8 cellular contexts compared by ENCODE assay signal in the genomic region with DNA sequence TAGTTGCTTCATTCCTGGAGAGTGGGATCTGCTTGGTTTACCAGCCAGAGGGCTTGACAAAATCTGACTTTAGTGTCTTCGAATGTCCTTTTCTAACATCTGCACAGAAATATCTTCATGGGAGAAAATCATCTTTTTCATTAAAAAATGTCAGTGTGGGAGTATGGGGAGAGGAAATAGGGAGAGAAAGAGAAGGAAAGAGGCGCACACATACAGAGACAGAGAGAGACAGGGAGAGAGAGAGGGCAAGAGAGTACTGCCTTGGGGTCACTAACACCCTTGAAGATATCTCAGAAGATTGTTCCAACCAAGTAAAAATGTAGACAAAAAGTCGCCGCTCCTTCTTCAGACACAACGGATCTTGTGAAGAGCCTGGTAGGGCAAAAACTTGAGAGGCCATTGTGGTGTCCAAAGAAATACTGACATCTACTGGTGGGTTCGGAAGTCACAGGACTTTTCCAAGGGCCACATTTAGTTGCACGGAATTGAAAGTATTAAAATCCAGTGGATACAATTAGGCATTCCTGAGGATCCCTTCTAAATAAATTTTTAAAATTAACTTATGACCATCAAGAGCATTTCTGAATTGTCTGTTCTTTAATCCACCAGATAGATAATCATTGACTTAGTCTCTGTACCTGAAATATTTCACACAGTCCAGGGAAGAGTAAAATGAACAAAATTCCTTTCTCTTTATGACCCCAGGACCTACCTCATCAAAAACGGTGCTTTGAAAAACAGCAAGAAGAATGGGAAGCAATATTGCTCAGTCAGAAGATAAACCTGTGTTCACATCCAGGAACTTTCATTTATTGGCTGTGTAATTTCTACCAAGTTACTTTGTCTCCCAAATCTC. TPM values are rescaled to one million over a fixed set of nuclear protein-coding genes. Genes with fewer than 3 reads are reported as not detected.
DNase-seq lines count a peak whose midpoint lies in the region; ATAC-seq, FAIRE-seq and TF ChIP-seq lines count a peak whose summit lies in the region.

No MANE protein-coding gene starts in this region.

- H3K4me3 ChIP-seq in endothelial cell of umbilical vein (replicated peaks in 1 of 3; ENCODE audit: insufficient read depth in 1 of 3, low read depth in 1 of 3, low read length in 3 of 3) (peak overlapping the region in 1 of 3 experiments; percentile 13), stomach (no peak overlapping the region)

- peak; percentile 75 for ATAC-seq in HG03066 (IDR thresholded peaks at IDR 0.05; ENCODE audit: low read depth, unreplicated experiment)
- ATAC-seq in activated CD8-positive, alpha-beta T cell treated with anti-CD3 and anti-CD28 coated beads for 36 hours = peak; percentile 86

- no peaks in the 10 kb centered on the region for H3K9me1 ChIP-seq in endothelial cell of umbilical vein (replicated peaks; ENCODE audit: control insufficient read depth, extremely low read depth, insufficient read depth, low read length)

- BruUV-seq in endothelial cell of umbilical vein (replicated peaks; lab: Mats Ljungman, UMichigan) = no TSS peak

- H3K9me3 Mint-ChIP-seq in activated CD8-positive, alpha-beta T cell treated with anti-CD3 and anti-CD28 coated beads for 36 hours = peaks cover 6% of the 10 kb centered on the region

- H3K27me3 ChIP-seq in endothelial cell of umbilical vein (ENCODE audit: control insufficient read depth in 2 of 2, insufficient read depth in 2 of 2, low read length in 2 of 2) (no peaks in the 10 kb centered on the region), stomach (no peaks in the 10 kb centered on the region)

- H4K20me1 ChIP-seq in endothelial cell of umbilical vein (replicated peaks; ENCODE audit: control insufficient read depth, extremely low read depth, insufficient read depth, low read length) = no peaks in the 10 kb centered on the region

- POLR2A ChIA-PET in activated CD8-positive, alpha-beta T cell treated with anti-CD3 and anti-CD28 coated beads for 36 hours (lab: Charles Lee) = no interaction called here
- POLR2A ChIA-PET in endothelial cell of umbilical vein (lab: Charles Lee) = interaction anchor here (1.1 kb wide), 1 partner anchor 28 kb away, joined by 3 read pairs; no protein-coding TSS in a partner anchor

- H3K79me2 ChIP-seq in endothelial cell of umbilical vein (ENCODE audit: control insufficient read depth, insufficient read depth, low read length) = no peaks in the 10 kb centered on the region

- peak; percentile 66 for DNase-seq in ACHN
- peak; percentile 49 for DNase-seq in NCI-H748 (lab: John Stamatoyannopoulos, UW; ENCODE audit: unreplicated experiment)
- peak; percentile 64 for DNase-seq in activated CD8-positive, alpha-beta T cell treated with anti-CD3 and anti-CD28 coated beads for 36 hours
- DNase-seq in endothelial cell of umbilical vein (ENCODE audit: low read depth, low spot score) = peak; percentile 80
- peak; percentile 74 for DNase-seq in mucosa of gallbladder (ENCODE audit: low spot score)
- DNase-seq in stomach = peak; percentile 36

- peak overlapping the region; percentile 48 for H3K4me2 ChIP-seq in endothelial cell of umbilical vein (ENCODE audit: insufficient read depth, low read length)

- no peaks in the 10 kb centered on the region for H3K36me3 ChIP-seq in endothelial cell of umbilical vein (ENCODE audit: control insufficient read depth in 2 of 2, extremely low read depth in 1 of 2, insufficient read depth in 2 of 2, low read length in 2 of 2)
- H3K36me3 ChIP-seq in stomach = no peaks in the 10 kb centered on the region

- no peaks in the 10 kb centered on the region for H3K36me3 Mint-ChIP-seq in activated CD8-positive, alpha-beta T cell treated with anti-CD3 and anti-CD28 coated beads for 36 hours (ENCODE audit: low read depth)

- peak overlapping the region; percentile 33 for H3K27ac ChIP-seq in endothelial cell of umbilical vein (ENCODE audit: insufficient read depth, low read depth, low read length)
- H3K27ac ChIP-seq in stomach = no peak overlapping the region

- 14 to 16% (median 15%) methylated on average over 8 of the region's 8 CpGs for WGBS in stomach, 5 donors

- CTCF ChIA-PET in activated CD8-positive, alpha-beta T cell treated with anti-CD3 and anti-CD28 coated beads for 36 hours (lab: Charles Lee) = interaction anchor here (0.7 to 3.0 kb wide), 32 partner anchors 10 to 1355 kb away, joined by 3 to 11 read pairs (median 4); a partner anchor contains a TSS
- CTCF ChIA-PET in endothelial cell of umbilical vein (lab: Charles Lee) = interaction anchor here (0.9 to 3.8 kb wide), 13 partner anchors 8 to 429 kb away, joined by 3 to 17 read pairs (median 6); no protein-coding TSS in a partner anchor

- in situ Hi-C loops in ACHN (cut with HindIII; ENCODE audit: low pct_ligation_motif_present, low pct_unique_long_range_greater_than_20kb, low sequenced_read_pairs) = no loop called here

- H3K27ac Mint-ChIP-seq in activated CD8-positive, alpha-beta T cell treated with anti-CD3 and anti-CD28 coated beads for 36 hours = peak overlapping the region; percentile 12

- FAIRE-seq in endothelial cell of umbilical vein (lab: Jason Lieb, UNC) = peak; percentile 93

- peak overlapping the region; percentile 75 for H3K9ac ChIP-seq in endothelial cell of umbilical vein (replicated peaks; ENCODE audit: extremely low read depth, insufficient read depth, low read length)

- intact Hi-C loops in activated CD8-positive, alpha-beta T cell treated with anti-CD3 and anti-CD28 coated beads for 36 hours (cut with micrococcal nuclease) = loop anchor here (1.0 to 5.0 kb wide), 2 partner anchors 414 to 430 kb away; no protein-coding TSS in a partner anchor
- intact Hi-C loops in endothelial cell of umbilical vein (cut with micrococcal nuclease) = loop anchor here (1.0 to 10.0 kb wide), 5 partner anchors 366 to 1353 kb away; no protein-coding TSS in a partner anchor
- intact Hi-C loops in stomach (cut with DNase I; ENCODE audit: low total_unique reads) = loop anchor here (5.0 kb wide), 1 partner anchor 415 kb away; no protein-coding TSS in a partner anchor

- H3K4me1 ChIP-seq in endothelial cell of umbilical vein (ENCODE audit: control insufficient read depth, extremely low read depth, insufficient read depth, low read length) (peaks cover 4% of the 10 kb centered on the region), stomach (peaks cover 0 to 8% (median 3%) of the 10 kb centered on the region in 4 donors)

- TF ChIP-seq POLR2A in endothelial cell of umbilical vein (IDR thresholded peaks at IDR 0.05; ENCODE audit: low read depth, low read length) (no peak), stomach (IDR thresholded peaks at IDR 0.05) (no peak)

- H3K4me1 Mint-ChIP-seq in activated CD8-positive, alpha-beta T cell treated with anti-CD3 and anti-CD28 coated beads for 36 hours (ENCODE audit: low read depth) = peaks cover 10% of the 10 kb centered on the region

- TF ChIP-seq EP300 in stomach (IDR thresholded peaks at IDR 0.05) = no peak

- peak overlapping the region; percentile 34 for H3K4me3 Mint-ChIP-seq in activated CD8-positive, alpha-beta T cell treated with anti-CD3 and anti-CD28 coated beads for 36 hours

- TF ChIP-seq CTCF in GM12872 (IDR thresholded peaks at IDR 0.05; ENCODE audit: insufficient read depth, low read depth, low read length) (peak; percentile 72), endothelial cell of umbilical vein (IDR thresholded peaks at IDR 0.05; ENCODE audit: extremely low read depth in 1 of 2, insufficient read depth in 1 of 2, low read depth in 1 of 2, low read length in 2 of 2) (peak; percentile 64 to 73), stomach (IDR thresholded peaks at IDR 0.05) (peak in 5 of 7 experiments; percentile 69 to 82 (median 74))
- peak; percentile 83 for TF ChIP-seq CTCF in activated CD8-positive, alpha-beta T cell treated with anti-CD3 and anti-CD28 coated beads for 36 hours (IDR thresholded peaks at IDR 0.05)

- H3K9me3 ChIP-seq in endothelial cell of umbilical vein (replicated peaks; ENCODE audit: control insufficient read depth, insufficient read depth, low read length) (no peaks in the 10 kb centered on the region), stomach (peaks cover 7 to 14% (median 11%) of the 10 kb centered on the region in 4 donors)

- peak overlapping the region; percentile 98 for H2AFZ ChIP-seq in endothelial cell of umbilical vein (ENCODE audit: low read depth, low read length)

- dilution Hi-C loops in endothelial cell of umbilical vein (cut with MboI; ENCODE audit: extremely low pct_ligation_motif_present, low sequenced_read_pairs) = no loop called here

- peaks cover 1% of the 10 kb centered on the region for H3K27me3 Mint-ChIP-seq in activated CD8-positive, alpha-beta T cell treated with anti-CD3 and anti-CD28 coated beads for 36 hours

TF ChIP-seq in endothelial cell of umbilical vein, 7 proteins besides CTCF, POLR2A, EP300 and RAD21 (continues in another document):
- TF ChIP-seq EZH2 (IDR thresholded peaks at IDR 0.05; ENCODE audit: borderline replicate concordance, low read depth, low read length, severe bottlenecking) (no peak), MYC (IDR thresholded peaks at IDR 0.05; ENCODE audit: low read depth, low read length) (no peak)

RNA-seq across cellular contexts. Expression of a gene that starts 29.7 kb away (rescaled TPM):
- 100 to 1,000 TPM; 590 to 602 TPM for total RNA-seq in activated CD8-positive, alpha-beta T cell treated with anti-CD3 and anti-CD28 coated beads for 36 hours
- total RNA-seq in endothelial cell of umbilical vein (5,754 and 5,781 TPM in 2 replicates), mucosa of gallbladder (477 TPM), stomach (100 to 1,000 TPM; 348 to 723 (median 536) TPM)
- polyA plus RNA-seq in endothelial cell of umbilical vein (5,699 and 8,361 TPM in 2 replicates), stomach (100 to 1,000 TPM; 269 to 570 (median 340) TPM)
- 5,912 and 6,029 TPM in 2 replicates for polyA plus RNA-seq in endothelial cell of umbilical vein (2011; cell fraction: cytosol; rRNA removed)
- 4,094 and 4,300 TPM in 2 replicates for polyA plus RNA-seq in endothelial cell of umbilical vein (2011; cell fraction: nucleus; rRNA removed)
- 4,943 and 4,968 TPM in 2 replicates for polyA plus RNA-seq in endothelial cell of umbilical vein (2012)
- polyA minus RNA-seq in endothelial cell of umbilical vein = 4,544 and 4,712 TPM in 2 replicates
- polyA minus RNA-seq in endothelial cell of umbilical vein (2011; cell fraction: cytosol; rRNA and poly(A)+ RNA removed) = 370 TPM
- polyA minus RNA-seq in endothelial cell of umbilical vein (2011; cell fraction: nucleus; rRNA and poly(A)+ RNA removed) = 1,556 and 2,259 TPM in 2 replicates

RNA-seq across cellular contexts. Expression of a gene that starts 56.2 kb away (rescaled TPM):
- 1 to 10 TPM; 4.4 to 4.5 TPM for total RNA-seq in activated CD8-positive, alpha-beta T cell treated with anti-CD3 and anti-CD28 coated beads for 36 hours
- 12.3 and 15.2 TPM in 2 replicates for total RNA-seq in endothelial cell of umbilical vein
- 10.0 and 15.3 TPM in 2 replicates for polyA plus RNA-seq in endothelial cell of umbilical vein
- 5.1 and 5.2 TPM in 2 replicates for polyA plus RNA-seq in endothelial cell of umbilical vein (2011; cell fraction: cytosol; rRNA removed)
- 11.3 and 14.3 TPM in 2 replicates for polyA plus RNA-seq in endothelial cell of umbilical vein (2011; cell fraction: nucleus; rRNA removed)
- 3.5 and 6.1 TPM in 2 replicates for polyA plus RNA-seq in endothelial cell of umbilical vein (2012)
- 15.6 and 18.2 TPM in 2 replicates for polyA minus RNA-seq in endothelial cell of umbilical vein
- polyA minus RNA-seq in endothelial cell of umbilical vein (2011; cell fraction: cytosol; rRNA and poly(A)+ RNA removed) = 2.0 TPM
- 52.0 and 59.3 TPM in 2 replicates for polyA minus RNA-seq in endothelial cell of umbilical vein (2011; cell fraction: nucleus; rRNA and poly(A)+ RNA removed)
- total RNA-seq in mucosa of gallbladder = 6.0 TPM
- total RNA-seq in stomach = 10 to 100 TPM in 3 of 5 donors, 1 to 10 TPM in 2; 2.9 to 44.9 (median 10.7) TPM
- polyA plus RNA-seq in stomach = 1 to 10 TPM; 1.4 to 3.9 (median 3.4) TPM
